8 cellular contexts compared by ENCODE assay signal in the genomic region with DNA sequence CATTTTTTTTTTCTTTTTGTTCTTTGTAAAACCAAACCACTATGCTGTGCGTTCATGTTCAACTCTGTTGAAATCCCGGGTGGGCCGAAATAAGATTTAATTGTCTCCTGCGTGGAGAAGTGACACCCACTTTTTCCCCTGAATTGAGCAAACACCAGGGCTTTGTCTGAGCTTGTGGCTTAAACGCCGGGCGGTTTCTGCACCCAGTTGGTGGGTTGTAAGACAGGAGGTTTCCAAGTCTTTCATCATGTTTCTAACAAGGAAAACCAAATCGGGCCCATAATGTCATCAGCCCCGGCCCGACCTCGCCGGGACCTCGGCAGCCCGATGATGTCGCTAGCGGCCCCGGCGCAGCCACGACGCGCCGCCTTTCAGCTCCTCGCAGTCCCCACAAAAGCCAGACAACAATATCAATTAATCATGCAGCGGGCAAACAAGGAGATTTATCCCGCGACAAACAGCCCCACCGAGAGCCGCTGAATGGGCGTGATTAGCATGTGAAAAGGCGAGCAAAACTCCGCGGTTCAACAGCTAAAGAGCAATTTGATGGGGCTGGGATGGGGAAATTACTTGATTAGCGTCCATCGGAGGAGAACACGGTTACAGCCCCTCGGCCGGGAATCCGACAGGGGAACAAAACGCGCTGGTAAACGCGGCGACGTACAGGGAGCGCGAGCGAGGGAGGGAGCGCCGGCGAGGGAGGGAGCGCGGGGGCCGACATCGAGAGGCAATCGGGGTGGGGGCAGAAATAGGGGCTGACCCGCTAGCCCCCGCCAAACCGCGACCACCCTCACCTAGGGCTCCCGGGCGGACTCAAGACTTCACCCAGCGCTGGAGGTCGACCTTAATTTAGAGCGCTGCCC. TPM values are rescaled to one million over a fixed set of nuclear protein-coding genes. Genes with fewer than 3 reads are reported as not detected.
DNase-seq lines count a peak whose midpoint lies in the region; ATAC-seq, FAIRE-seq and TF ChIP-seq lines count a peak whose summit lies in the region.

No MANE protein-coding gene starts in this region.

- H3K9me3 ChIP-seq in cardiac muscle cell (ENCODE audit: low read depth): no peaks in the 10 kb centered on the region
- no peaks in the 10 kb centered on the region for H3K9me3 ChIP-seq in SJSA1 (replicated peaks)
- H3K9me3 ChIP-seq in neutrophil: no peaks in the 10 kb centered on the region

- ATAC-seq in Right ventricle myocardium inferior (no peak), HG03354 (IDR thresholded peaks at IDR 0.05; ENCODE audit: poor library complexity, severe bottlenecking, unreplicated experiment) (no peak), GM18861 (IDR thresholded peaks at IDR 0.05; ENCODE audit: unreplicated experiment) (no peak)

- H3K4me3 ChIP-seq in cardiac muscle cell (peak overlapping the region; percentile 8), SJSA1 (peak overlapping the region; percentile 34), epithelial cell of esophagus (ENCODE audit: low read length) (peak overlapping the region; percentile 13), neutrophil (ENCODE audit: low read depth in 1 of 2, low read length in 1 of 2) (peak overlapping the region; percentile 69 to 74)

- H3K27ac ChIP-seq in cardiac muscle cell (no peak overlapping the region), SJSA1 (no peak overlapping the region), neutrophil (peak overlapping the region; percentile 56)

- peaks cover 94% of the 10 kb centered on the region for H3K27me3 ChIP-seq in cardiac muscle cell
- peaks cover 42% of the 10 kb centered on the region for H3K27me3 ChIP-seq in SJSA1 (replicated peaks)
- peaks cover 100% of the 10 kb centered on the region for H3K27me3 ChIP-seq in neutrophil

- intact Hi-C loops in Right ventricle myocardium inferior (cut with DNase I): no loop called here

- no peaks in the 10 kb centered on the region for H3K36me3 ChIP-seq in cardiac muscle cell
- H3K36me3 ChIP-seq in SJSA1: no peaks in the 10 kb centered on the region
- H3K36me3 ChIP-seq in neutrophil: no peaks in the 10 kb centered on the region

- TF ChIP-seq CTCF in cardiac muscle cell (IDR thresholded peaks at IDR 0.05; ENCODE audit: low read depth, low read length): no peak
- no peak for TF ChIP-seq CTCF in epithelial cell of esophagus (IDR thresholded peaks at IDR 0.05; ENCODE audit: insufficient read depth, low read depth, low read length, missing control alignments)
- no peak for TF ChIP-seq CTCF in neutrophil (IDR thresholded peaks at IDR 0.05)

- DNase-seq in cardiac muscle cell (ENCODE audit: low read depth in 1 of 2, low spot score in 1 of 2): peak in 1 of 2 donors; percentile 24
- no peak for DNase-seq in Right ventricle myocardium inferior (ENCODE audit: missing footprints)
- DNase-seq in SJSA1 (ENCODE audit: low read depth in 1 of 2, low spot score in 2 of 2): peak in 1 of 2 experiments; percentile 39
- DNase-seq in epithelial cell of esophagus (ENCODE audit: low read depth): peak; percentile 5
- DNase-seq in H54 (ENCODE audit: insufficient read length, low spot score): no peak

- no peak for TF ChIP-seq POLR2A in H54 (IDR thresholded peaks at IDR 0.05; ENCODE audit: low read depth, low read length)

- H3K4me1 ChIP-seq in cardiac muscle cell (ENCODE audit: low read depth) (peaks cover 8% of the 10 kb centered on the region), SJSA1 (replicated peaks) (peaks cover 14% of the 10 kb centered on the region), neutrophil (ENCODE audit: control insufficient read depth in 1 of 2, insufficient read depth in 1 of 2, low read depth in 1 of 2, low read length in 1 of 2) (peaks cover 34 to 45% of the 10 kb centered on the region in 2 experiments)

- no peak for FAIRE-seq in H54 (lab: Jason Lieb, UNC)

RNA-seq across cellular contexts. Expression of a gene that starts 5.3 kb away (rescaled TPM):
- not detected in 2 replicates for total RNA-seq in cardiac muscle cell
- not detected in 2 replicates for polyA plus RNA-seq in cardiac muscle cell
- total RNA-seq in Right ventricle myocardium inferior: not detected
- not detected in 2 replicates for total RNA-seq in SJSA1 (2014; rRNA removed; shearing (Covaris generic))

RNA-seq across cellular contexts. Expression of a gene that starts 25.1 kb away (rescaled TPM):
- total RNA-seq in cardiac muscle cell (21.9 and 55.4 TPM in 2 replicates), Right ventricle myocardium inferior (28.0 TPM)
- polyA plus RNA-seq in cardiac muscle cell: 11.0 and 28.4 TPM in 2 replicates
- 13.2 and 32.0 TPM in 2 replicates for total RNA-seq in SJSA1 (2014; rRNA removed; shearing (Covaris generic))

Comparison
In these comparisons a context has a peak if more than half of its experiments do, and no peak if none do; other contexts are left out.
1. H3K4me3 ChIP-seq: peak in every context shown above with its lines; median percentile 72 in neutrophil; 34 in SJSA1; 13 in epithelial cell of esophagus; 8 in cardiac muscle cell.